17 cellular contexts compared by ENCODE assay signal in the genomic region with DNA sequence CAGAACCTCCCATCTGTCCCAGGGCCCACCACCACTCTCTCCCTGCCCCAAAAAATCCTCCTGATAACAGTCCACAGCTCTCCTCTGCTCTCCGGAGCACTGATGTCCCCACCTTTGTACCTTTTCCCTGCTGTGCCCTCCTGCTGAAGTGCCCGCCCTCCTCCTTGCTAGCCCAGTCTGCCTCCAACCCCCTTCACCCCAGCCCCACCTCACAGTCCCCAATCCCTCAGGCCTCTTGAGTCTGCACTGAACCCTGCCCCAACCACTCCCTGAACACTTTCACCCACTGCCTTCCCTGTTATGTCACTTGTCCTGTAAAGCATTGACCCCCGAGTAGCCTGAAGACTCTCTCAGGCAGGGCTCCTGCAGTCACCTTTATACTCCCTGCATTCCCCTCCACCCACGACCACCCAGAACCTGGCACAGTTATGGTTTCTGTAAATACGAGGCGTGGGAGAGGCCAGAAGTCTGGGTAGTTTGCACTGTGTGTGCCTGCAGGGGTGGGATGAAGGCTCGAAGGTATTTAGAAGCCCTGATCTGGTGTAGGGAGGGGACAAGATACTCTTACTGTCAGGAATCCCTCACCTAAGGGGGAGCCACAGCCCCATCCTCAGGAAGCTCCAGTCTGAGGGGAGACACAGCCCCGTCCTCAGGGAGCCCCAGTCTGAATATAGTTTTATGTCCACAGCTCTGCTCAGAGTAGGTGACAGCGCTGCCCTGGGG. TPM values are rescaled to one million over a fixed set of nuclear protein-coding genes. Genes with fewer than 3 reads are reported as not detected.
"Had no signal": no experiment of that assay in that cellular context is flagged by ENCODE, and none has a peak within 500 bp of the region (broad histone marks: within the 10 kb centered on the region; RNA-seq: fewer than 3 reads in every experiment).

No MANE protein-coding gene starts in this region.

- H3K9me3 ChIP-seq: upper lobe of left lung had no signal

- H3K4me3 Mint-ChIP-seq: activated naive CD4-positive, alpha-beta T cell treated with anti-CD3 and anti-CD28 coated beads, Interleukin-2, amount 50 U/mL, for 24 hours; activated T-cell treated with anti-CD3 and anti-CD28 coated beads, Interleukin-2, amount 50 U/mL, for 4 hours; nephron progenitor cell had no signal

- H3K4me3 ChIP-seq: dorsolateral prefrontal cortex, upper lobe of left lung had no signal

- H3K27ac ChIP-seq: dorsolateral prefrontal cortex, epithelial cell of prostate, upper lobe of left lung, VCaP had no signal

- ATAC-seq: activated T-cell treated with anti-CD3 and anti-CD28 coated beads, Interleukin-2, amount 50 U/mL, for 4 hours; stimulated activated naive CD8-positive, alpha-beta T cell treated with anti-CD3 and anti-CD28 coated beads, Interleukin-15, Interleukin-2, amounts not matched to agents 100 U/mL and 50 U/mL, for 24 hours had no signal

- H3K9me3 Mint-ChIP-seq: activated naive CD4-positive, alpha-beta T cell treated with anti-CD3 and anti-CD28 coated beads, Interleukin-2, amount 50 U/mL, for 24 hours; activated T-cell treated with anti-CD3 and anti-CD28 coated beads, Interleukin-2, amount 50 U/mL, for 4 hours; nephron progenitor cell had no signal

- DNase-seq: activated CD4-positive, alpha-beta T cell treated with anti-CD3 and anti-CD28 coated beads for 4 hours; activated CD8-positive, alpha-beta memory T cell treated with anti-CD3 and anti-CD28 coated beads, Interleukin-2, amount 50 U/mL, for 4 hours; activated T-cell treated with anti-CD3 and anti-CD28 coated beads, Interleukin-2, amount 50 U/mL, for 4 hours; foreskin fibroblast; hippocampal formation; midbrain; nephron progenitor cell; nucleus accumbens; stimulated activated naive CD8-positive, alpha-beta T cell treated with anti-CD3 and anti-CD28 coated beads, Interleukin-15, Interleukin-2, amounts not matched to agents 100 U/mL and 50 U/mL, for 24 hours; T-helper 2 cell; upper lobe of left lung had no signal

- H3K36me3 Mint-ChIP-seq: activated naive CD4-positive, alpha-beta T cell treated with anti-CD3 and anti-CD28 coated beads, Interleukin-2, amount 50 U/mL, for 24 hours had no signal

- H3K27ac Mint-ChIP-seq: activated naive CD4-positive, alpha-beta T cell treated with anti-CD3 and anti-CD28 coated beads, Interleukin-2, amount 50 U/mL, for 24 hours; nephron progenitor cell; progenitor cell of endocrine pancreas had no signal

- H3K36me3 ChIP-seq: upper lobe of left lung had no signal

RNA-seq across cellular contexts. Expression of a gene that starts 5.4 kb away (rescaled TPM):
- total RNA-seq: lung microvascular endothelial cell had no signal
